In the genomic region with DNA sequence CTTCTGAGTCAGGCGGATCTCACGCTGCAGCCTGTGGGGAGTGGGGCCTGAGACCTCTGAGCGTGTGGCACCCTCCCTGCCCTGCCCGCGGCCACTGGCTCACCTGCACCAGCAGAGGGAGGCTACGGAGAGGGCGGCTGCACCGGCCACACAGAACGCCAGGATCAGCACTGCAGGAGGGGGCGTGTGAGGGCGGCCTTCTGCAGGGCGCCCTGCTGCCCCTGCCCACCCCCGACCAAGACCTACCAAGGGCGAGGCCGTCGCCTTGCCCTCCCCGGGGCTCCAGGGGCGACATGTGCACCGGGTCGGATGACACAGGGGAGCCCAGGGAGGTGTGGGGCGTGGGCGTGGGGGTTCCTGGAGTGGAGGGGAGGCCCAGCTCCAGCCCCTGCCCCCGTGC, we compare ENCODE assay signal across 29 cellular contexts. TPM values are rescaled to one million over a fixed set of nuclear protein-coding genes. Genes with fewer than 3 reads are reported as not detected.
"Had no signal": no experiment of that assay in that cellular context is flagged by ENCODE, and none has a peak within 500 bp of the region (broad histone marks: within the 10 kb centered on the region; RNA-seq: fewer than 3 reads in every experiment).

No MANE protein-coding gene starts in this region.

- H3K27ac ChIP-seq: ovary had no signal

- ATAC-seq: activated naive CD4-positive, alpha-beta T cell treated with anti-CD3 and anti-CD28 coated beads, Interleukin-2, amount 50 U/mL, for 72 hours; activated T-cell treated with anti-CD3 and anti-CD28 coated beads, Interleukin-2, amount 50 U/mL, for 72 hours; esophagus mucosa; heart left ventricle; mucosa of descending colon; natural killer cell treated with Interleukin-12 subunit alpha and Interleukin-12 subunit beta and Interleukin-15 and Interleukin-18, amount 100 ng/mL, for 72 hours; sciatic nerve had no signal

- H3K27me3 ChIP-seq: dorsolateral prefrontal cortex, ovary had no signal

- H3K27ac Mint-ChIP-seq: activated naive CD4-positive, alpha-beta T cell treated with anti-CD3 and anti-CD28 coated beads, Interleukin-2, amount 50 U/mL, for 72 hours; activated T-cell treated with anti-CD3 and anti-CD28 coated beads, Interleukin-2, amount 50 U/mL, for 72 hours; natural killer cell treated with Interleukin-12 subunit alpha and Interleukin-12 subunit beta and Interleukin-15 and Interleukin-18, amount 100 ng/mL, for 72 hours; progenitor cell of endocrine pancreas; type B pancreatic cell had no signal

- H3K36me3 ChIP-seq: ovary had no signal

- H3K36me3 Mint-ChIP-seq: activated naive CD4-positive, alpha-beta T cell treated with anti-CD3 and anti-CD28 coated beads, Interleukin-2, amount 50 U/mL, for 72 hours; natural killer cell treated with Interleukin-12 subunit alpha and Interleukin-12 subunit beta and Interleukin-15 and Interleukin-18, amount 100 ng/mL, for 72 hours; type B pancreatic cell had no signal

- H3K4me3 ChIP-seq: coronary artery, heart left ventricle, lung, mucosa of descending colon, ovary had no signal

- DNase-seq: activated CD4-positive, alpha-beta T cell treated with anti-CD3 and anti-CD28 coated beads for 4 hours; activated CD4-positive, alpha-beta T cell treated with anti-CD3 and anti-CD28 coated beads, Interleukin-2, amount 50 U/mL, for 4 hours; activated naive CD4-positive, alpha-beta T cell; activated T-cell treated with anti-CD3 and anti-CD28 coated beads for 4 hours; activated T-cell treated with anti-CD3 and anti-CD28 coated beads, Interleukin-2, amount 50 U/mL, for 72 hours; dorsolateral prefrontal cortex; effector memory CD4-positive, alpha-beta T cell; foreskin fibroblast; heart left ventricle; ovary; small intestine; stimulated activated CD4-positive, alpha-beta T cell treated with anti-CD3 and anti-CD28 coated beads, Interleukin-1b, Interleukin-23, amount 100 ng/mL, for 48 hours; stimulated activated naive CD4-positive, alpha-beta T cell treated with Interleukin-2 at 50 U/mL for 16 hours had no signal

- H3K4me3 Mint-ChIP-seq: activated T-cell treated with anti-CD3 and anti-CD28 coated beads, Interleukin-2, amount 50 U/mL, for 72 hours; natural killer cell treated with Interleukin-12 subunit alpha and Interleukin-12 subunit beta and Interleukin-15 and Interleukin-18, amount 100 ng/mL, for 72 hours; type B pancreatic cell had no signal

- H3K9me3 Mint-ChIP-seq: activated naive CD4-positive, alpha-beta T cell treated with anti-CD3 and anti-CD28 coated beads, Interleukin-2, amount 50 U/mL, for 72 hours; activated T-cell treated with anti-CD3 and anti-CD28 coated beads, Interleukin-2, amount 50 U/mL, for 72 hours; natural killer cell treated with Interleukin-12 subunit alpha and Interleukin-12 subunit beta and Interleukin-15 and Interleukin-18, amount 100 ng/mL, for 72 hours; type B pancreatic cell had no signal

- H3K9me3 ChIP-seq: heart left ventricle, mucosa of descending colon, ovary had no signal

RNA-seq across cellular contexts. Expression of a gene that starts 8.7 kb away (rescaled TPM):
- total RNA-seq: endothelial cell of umbilical vein, kidney epithelial cell, myocyte, progenitor cell of endocrine pancreas, renal cortical epithelial cell had no signal

RNA-seq across cellular contexts. Expression of a gene that starts 13.3 kb away (rescaled TPM):
- total RNA-seq: endothelial cell of umbilical vein; mesenteric fat pad; natural killer cell treated with Interleukin-12 subunit alpha and Interleukin-12 subunit beta and Interleukin-15 and Interleukin-18, amount 100 ng/mL, for 72 hours; subcutaneous adipose tissue; T-helper 1 cell treated with Interleukin-12 subunit alpha and Interleukin-12 subunit beta and Interleukin-4 antibody, amounts not matched to agents 30 ng/mL and 1 ng/mL, for 36 hours had no signal
